33 cellular contexts compared by ENCODE assay signal in the genomic region with DNA sequence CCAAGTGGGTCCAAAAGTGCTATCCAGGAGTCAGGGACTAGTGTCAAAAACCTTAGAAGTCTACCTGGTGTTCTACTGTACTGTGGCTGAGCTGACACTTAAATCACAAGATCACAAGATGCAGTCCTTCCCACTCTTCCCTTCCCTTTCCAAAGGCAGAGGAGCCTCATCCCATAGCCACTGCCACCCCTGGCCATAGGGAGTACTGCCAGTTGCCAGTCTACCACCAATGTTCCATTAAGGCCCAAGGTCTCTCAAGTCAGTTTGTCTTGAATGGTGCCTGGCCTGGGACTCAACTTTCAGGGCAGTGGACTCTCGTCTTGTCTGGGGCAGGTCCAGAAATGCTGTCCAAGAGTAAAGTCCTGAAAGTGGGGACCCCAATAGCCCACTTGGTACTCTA.
"Had no signal": no experiment of that assay in that cellular context is flagged by ENCODE, and none has a peak within 500 bp of the region (broad histone marks: within the 10 kb centered on the region; RNA-seq: fewer than 3 reads in every experiment).

No MANE protein-coding gene starts in this region.

- H3K27ac ChIP-seq: body of pancreas, cardiac muscle cell, colonic mucosa, gastrocnemius medialis, pancreas, psoas muscle, stomach, thyroid gland, upper lobe of right lung, VCaP had no signal

- H3K36me3 ChIP-seq: cardiac muscle cell, colonic mucosa, gastrocnemius medialis, pancreas, stomach, thyroid gland, upper lobe of right lung had no signal

- H3K9me3 ChIP-seq: body of pancreas, colonic mucosa, gastrocnemius medialis, pancreas, psoas muscle, thyroid gland, upper lobe of right lung had no signal

- ATAC-seq: activated CD4-positive, CD25-positive, alpha-beta regulatory T cell treated with anti-CD3 and anti-CD28 coated beads, Interleukin-2, amount 50 U/mL, for 24 hours; body of pancreas; gastrocnemius medialis; left colon; naive thymus-derived CD4-positive, alpha-beta T cell; pancreas; psoas muscle; upper lobe of right lung had no signal

- H3K4me3 ChIP-seq: body of pancreas, cardiac muscle cell, colonic mucosa, gastrocnemius medialis, pancreas, psoas muscle, smooth muscle cell, stomach, thyroid gland, upper lobe of right lung had no signal

- H3K27me3 ChIP-seq: body of pancreas, cardiac muscle cell, colonic mucosa, gastrocnemius medialis, pancreas, stomach, thyroid gland, upper lobe of right lung had no signal

- H3K4me1 ChIP-seq: body of pancreas, colonic mucosa, gastrocnemius medialis, pancreas, psoas muscle, stomach, thyroid gland, upper lobe of right lung had no signal

- DNase-seq: activated CD4-positive, alpha-beta T cell treated with anti-CD3 and anti-CD28 coated beads for 48 hours; activated CD4-positive, alpha-beta T cell treated with anti-CD3 and anti-CD28 coated beads, Interleukin-2, amount 50 U/mL, for 48 hours; activated CD8-positive, alpha-beta memory T cell treated with anti-CD3 and anti-CD28 coated beads for 24 hours; activated effector memory CD4-positive, alpha-beta T cell treated with Interleukin-2 at 50 U/mL for 16 hours; activated naive CD4-positive, alpha-beta T cell treated with Interleukin-2 at 50 U/mL for 16 hours; aorta; body of pancreas; cerebellar nuclear complex; colonic mucosa; effector CD8-positive, alpha-beta T cell; erythroblast; gastrocnemius medialis; glutamatergic neuron; immature natural killer cell; kidney; left colon; midbrain; naive thymus-derived CD4-positive, alpha-beta T cell; nucleus accumbens; pancreas; psoas muscle; stimulated activated CD4-positive, alpha-beta T cell treated with anti-CD3 and anti-CD28 coated beads, Interleukin-1b, Interleukin-23, amount 100 ng/mL, for 48 hours; stimulated activated CD4-positive, alpha-beta T cell treated with anti-CD3 and anti-CD28 coated beads, Interleukin-4, amount 100 ng/mL, for 4 hours; stimulated activated CD8-positive, alpha-beta memory T cell treated with anti-CD3 and anti-CD28 coated beads, Interleukin-4, amount 100 ng/mL, for 48 hours; stimulated activated naive B cell treated with anti-CD40 and anti-IgM and Interleukin-4, amounts not matched to agents 10 μg/mL and 1 μg/mL and 100 μg/mL, for 72 hours; stomach; T-helper 9 cell; thyroid gland; upper lobe of right lung had no signal
